In the genomic region with DNA sequence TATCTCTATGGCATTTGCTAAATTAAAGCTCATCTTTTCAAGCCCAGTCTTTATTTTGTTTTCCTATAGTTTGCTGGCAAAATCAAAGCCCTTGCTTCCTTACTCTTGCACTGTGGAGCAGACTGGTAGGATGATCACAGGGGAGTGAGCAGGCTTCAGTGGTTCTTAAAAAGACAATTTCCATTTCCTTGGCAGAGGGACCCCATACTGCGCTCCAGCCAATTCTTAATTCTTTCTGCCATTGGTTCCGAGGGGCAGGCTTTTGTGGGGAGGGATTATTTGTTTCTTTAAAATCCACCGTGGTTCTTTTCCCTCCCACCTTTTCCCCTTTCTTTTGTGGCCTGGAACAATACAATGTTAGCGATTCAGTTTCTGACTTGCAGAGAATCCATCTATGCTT, we compare ENCODE assay signal across 1 cellular context.
TF ChIP-seq lines count a peak whose summit lies in the region.

No MANE protein-coding gene starts in this region.

TF ChIP-seq in WTC11, 78 proteins besides CTCF, POLR2A, EP300 and RAD21 (continued from another document):
- TF ChIP-seq, protein P1, sequence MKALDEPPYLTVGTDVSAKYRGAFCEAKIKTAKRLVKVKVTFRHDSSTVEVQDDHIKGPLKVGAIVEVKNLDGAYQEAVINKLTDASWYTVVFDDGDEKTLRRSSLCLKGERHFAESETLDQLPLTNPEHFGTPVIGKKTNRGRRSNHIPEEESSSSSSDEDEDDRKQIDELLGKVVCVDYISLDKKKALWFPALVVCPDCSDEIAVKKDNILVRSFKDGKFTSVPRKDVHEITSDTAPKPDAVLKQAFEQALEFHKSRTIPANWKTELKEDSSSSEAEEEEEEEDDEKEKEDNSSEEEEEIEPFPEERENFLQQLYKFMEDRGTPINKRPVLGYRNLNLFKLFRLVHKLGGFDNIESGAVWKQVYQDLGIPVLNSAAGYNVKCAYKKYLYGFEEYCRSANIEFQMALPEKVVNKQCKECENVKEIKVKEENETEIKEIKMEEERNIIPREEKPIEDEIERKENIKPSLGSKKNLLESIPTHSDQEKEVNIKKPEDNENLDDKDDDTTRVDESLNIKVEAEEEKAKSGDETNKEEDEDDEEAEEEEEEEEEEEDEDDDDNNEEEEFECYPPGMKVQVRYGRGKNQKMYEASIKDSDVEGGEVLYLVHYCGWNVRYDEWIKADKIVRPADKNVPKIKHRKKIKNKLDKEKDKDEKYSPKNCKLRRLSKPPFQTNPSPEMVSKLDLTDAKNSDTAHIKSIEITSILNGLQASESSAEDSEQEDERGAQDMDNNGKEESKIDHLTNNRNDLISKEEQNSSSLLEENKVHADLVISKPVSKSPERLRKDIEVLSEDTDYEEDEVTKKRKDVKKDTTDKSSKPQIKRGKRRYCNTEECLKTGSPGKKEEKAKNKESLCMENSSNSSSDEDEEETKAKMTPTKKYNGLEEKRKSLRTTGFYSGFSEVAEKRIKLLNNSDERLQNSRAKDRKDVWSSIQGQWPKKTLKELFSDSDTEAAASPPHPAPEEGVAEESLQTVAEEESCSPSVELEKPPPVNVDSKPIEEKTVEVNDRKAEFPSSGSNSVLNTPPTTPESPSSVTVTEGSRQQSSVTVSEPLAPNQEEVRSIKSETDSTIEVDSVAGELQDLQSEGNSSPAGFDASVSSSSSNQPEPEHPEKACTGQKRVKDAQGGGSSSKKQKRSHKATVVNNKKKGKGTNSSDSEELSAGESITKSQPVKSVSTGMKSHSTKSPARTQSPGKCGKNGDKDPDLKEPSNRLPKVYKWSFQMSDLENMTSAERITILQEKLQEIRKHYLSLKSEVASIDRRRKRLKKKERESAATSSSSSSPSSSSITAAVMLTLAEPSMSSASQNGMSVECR (CRISPR knock-in tag; IDR thresholded peaks at IDR 0.05; ENCODE audit: borderline replicate concordance), result no peak
- no peak for TF ChIP-seq TEAD4 (CRISPR knock-in tag; IDR thresholded peaks at IDR 0.05)
- TF ChIP-seq ZBTB21 (CRISPR knock-in tag; IDR thresholded peaks at IDR 0.05; ENCODE audit: borderline replicate concordance), result no peak
- TF ChIP-seq, protein P2, sequence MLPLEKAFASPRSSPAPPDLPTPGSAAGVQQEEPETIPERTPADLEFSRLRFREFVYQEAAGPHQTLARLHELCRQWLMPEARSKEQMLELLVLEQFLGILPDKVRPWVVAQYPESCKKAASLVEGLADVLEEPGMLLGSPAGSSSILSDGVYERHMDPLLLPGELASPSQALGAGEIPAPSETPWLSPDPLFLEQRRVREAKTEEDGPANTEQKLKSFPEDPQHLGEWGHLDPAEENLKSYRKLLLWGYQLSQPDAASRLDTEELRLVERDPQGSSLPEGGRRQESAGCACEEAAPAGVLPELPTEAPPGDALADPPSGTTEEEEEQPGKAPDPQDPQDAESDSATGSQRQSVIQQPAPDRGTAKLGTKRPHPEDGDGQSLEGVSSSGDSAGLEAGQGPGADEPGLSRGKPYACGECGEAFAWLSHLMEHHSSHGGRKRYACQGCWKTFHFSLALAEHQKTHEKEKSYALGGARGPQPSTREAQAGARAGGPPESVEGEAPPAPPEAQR (CRISPR knock-in tag; IDR thresholded peaks at IDR 0.05), result no peak
- TF ChIP-seq FOXP1 (CRISPR knock-in tag; IDR thresholded peaks at IDR 0.05; ENCODE audit: borderline replicate concordance), result no peak
- TF ChIP-seq ZMAT4 (CRISPR knock-in tag; IDR thresholded peaks at IDR 0.05), result no peak
- no peak for TF ChIP-seq ZNF121 (CRISPR knock-in tag; IDR thresholded peaks at IDR 0.05)
- no peak for TF ChIP-seq MLX (CRISPR knock-in tag; IDR thresholded peaks at IDR 0.05)
- TF ChIP-seq, protein P3, sequence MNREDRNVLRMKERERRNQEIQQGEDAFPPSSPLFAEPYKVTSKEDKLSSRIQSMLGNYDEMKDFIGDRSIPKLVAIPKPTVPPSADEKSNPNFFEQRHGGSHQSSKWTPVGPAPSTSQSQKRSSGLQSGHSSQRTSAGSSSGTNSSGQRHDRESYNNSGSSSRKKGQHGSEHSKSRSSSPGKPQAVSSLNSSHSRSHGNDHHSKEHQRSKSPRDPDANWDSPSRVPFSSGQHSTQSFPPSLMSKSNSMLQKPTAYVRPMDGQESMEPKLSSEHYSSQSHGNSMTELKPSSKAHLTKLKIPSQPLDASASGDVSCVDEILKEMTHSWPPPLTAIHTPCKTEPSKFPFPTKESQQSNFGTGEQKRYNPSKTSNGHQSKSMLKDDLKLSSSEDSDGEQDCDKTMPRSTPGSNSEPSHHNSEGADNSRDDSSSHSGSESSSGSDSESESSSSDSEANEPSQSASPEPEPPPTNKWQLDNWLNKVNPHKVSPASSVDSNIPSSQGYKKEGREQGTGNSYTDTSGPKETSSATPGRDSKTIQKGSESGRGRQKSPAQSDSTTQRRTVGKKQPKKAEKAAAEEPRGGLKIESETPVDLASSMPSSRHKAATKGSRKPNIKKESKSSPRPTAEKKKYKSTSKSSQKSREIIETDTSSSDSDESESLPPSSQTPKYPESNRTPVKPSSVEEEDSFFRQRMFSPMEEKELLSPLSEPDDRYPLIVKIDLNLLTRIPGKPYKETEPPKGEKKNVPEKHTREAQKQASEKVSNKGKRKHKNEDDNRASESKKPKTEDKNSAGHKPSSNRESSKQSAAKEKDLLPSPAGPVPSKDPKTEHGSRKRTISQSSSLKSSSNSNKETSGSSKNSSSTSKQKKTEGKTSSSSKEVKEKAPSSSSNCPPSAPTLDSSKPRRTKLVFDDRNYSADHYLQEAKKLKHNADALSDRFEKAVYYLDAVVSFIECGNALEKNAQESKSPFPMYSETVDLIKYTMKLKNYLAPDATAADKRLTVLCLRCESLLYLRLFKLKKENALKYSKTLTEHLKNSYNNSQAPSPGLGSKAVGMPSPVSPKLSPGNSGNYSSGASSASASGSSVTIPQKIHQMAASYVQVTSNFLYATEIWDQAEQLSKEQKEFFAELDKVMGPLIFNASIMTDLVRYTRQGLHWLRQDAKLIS (CRISPR knock-in tag; IDR thresholded peaks at IDR 0.05; ENCODE audit: borderline replicate concordance), result no peak
- TF ChIP-seq ZNF263 (CRISPR knock-in tag; IDR thresholded peaks at IDR 0.05; ENCODE audit: low read depth), result no peak
- no peak for TF ChIP-seq FOXK1 (CRISPR knock-in tag; IDR thresholded peaks at IDR 0.05)
